In genomic region chr5:173907284-173907683, GRCh38 we compare ENCODE assay signal across 22 cellular contexts. TPM values are rescaled to one million over a fixed set of nuclear protein-coding genes. Genes with fewer than 3 reads are reported as not detected.
DNase-seq lines count a peak whose midpoint lies in the region; ATAC-seq, FAIRE-seq and TF ChIP-seq lines count a peak whose summit lies in the region.
"Had no signal": no experiment of that assay in that cellular context is flagged by ENCODE, and none has a peak within 500 bp of the region (broad histone marks: within the 10 kb centered on the region; RNA-seq: fewer than 3 reads in every experiment).

No MANE protein-coding gene starts in this region.

- H2AFZ ChIP-seq in SK-N-SH (ENCODE audit: low read depth), result no peak overlapping the region

- intact Hi-C loops in psoas muscle (cut with DNase I), result no loop called here
- intact Hi-C loops in activated CD4-positive, alpha-beta T cell treated with anti-CD3 and anti-CD28 coated beads for 36 hours (cut with DNase I, micrococcal nuclease), result no loop called here

- no peak for TF ChIP-seq POLR2A in A549 (IDR thresholded peaks at IDR 0.05; ENCODE audit: low read length)

- H3F3A ChIP-seq in SK-N-SH (replicated peaks; ENCODE audit: insufficient read depth), result no peaks in the 10 kb centered on the region

- no peaks in the 10 kb centered on the region for H3K27me3 ChIP-seq in HL-60 (ENCODE audit: insufficient read depth, poor library complexity, severe bottlenecking)
- no peaks in the 10 kb centered on the region for H3K27me3 ChIP-seq in psoas muscle (ENCODE audit: insufficient read depth in 3 of 3, low read length in 2 of 3)
- no peaks in the 10 kb centered on the region for H3K27me3 ChIP-seq in SK-N-SH (ENCODE audit: insufficient read depth)

- H3K4me1 Mint-ChIP-seq in activated CD4-positive, alpha-beta T cell treated with anti-CD3 and anti-CD28 coated beads for 36 hours, result peaks cover 12% of the 10 kb centered on the region

- H3K36me3 Mint-ChIP-seq in activated CD4-positive, alpha-beta T cell treated with anti-CD3 and anti-CD28 coated beads for 36 hours (ENCODE audit: low read depth), result peaks cover 4% of the 10 kb centered on the region

- H3K36me3 ChIP-seq in psoas muscle (ENCODE audit: insufficient read depth in 1 of 2, low read depth in 1 of 2) (peaks cover 5 to 17% of the 10 kb centered on the region in 2 donors), SK-N-SH (replicated peaks in 1 of 2; ENCODE audit: control insufficient read depth in 1 of 2, insufficient read depth in 2 of 2, low read length in 1 of 2) (peaks cover 10 to 19% of the 10 kb centered on the region in 2 experiments)

- CTCF ChIA-PET in A549 (lab: Yijun Ruan, JAX) (interaction anchor here (1.1 kb wide), 1 partner anchor 18 kb away, joined by 3 read pairs; no protein-coding TSS in a partner anchor), SK-N-SH (lab: Yijun Ruan, JAX) (interaction anchor here (0.6 to 1.3 kb wide), 5 partner anchors 8 to 66 kb away, joined by 3 to 4 read pairs (median 3); no protein-coding TSS in a partner anchor)
- CTCF ChIA-PET in activated CD4-positive, alpha-beta T cell treated with anti-CD3 and anti-CD28 coated beads for 36 hours (lab: Charles Lee), result interaction anchor here (0.7 to 1.1 kb wide), 2 partner anchors 11 to 13 kb away, joined by 3 to 8 read pairs; no protein-coding TSS in a partner anchor

- no peaks in the 10 kb centered on the region for H3K27me3 Mint-ChIP-seq in activated CD4-positive, alpha-beta T cell treated with anti-CD3 and anti-CD28 coated beads for 36 hours
- H3K27me3 Mint-ChIP-seq: activated naive CD4-positive, alpha-beta T cell treated with anti-CD3 and anti-CD28 coated beads, Interleukin-2, amount 10 ng/mL, durations not matched to agents 7 days and 5 days; CD4-positive, alpha-beta memory T cell; effector memory CD8-positive, alpha-beta T cell had no signal

- POLR2A ChIA-PET in A549 (lab: Yijun Ruan, JAX), result no interaction called here
- POLR2A ChIA-PET in SK-N-SH (lab: Yijun Ruan, JAX), result no interaction called here
- POLR2A ChIA-PET in activated CD4-positive, alpha-beta T cell treated with anti-CD3 and anti-CD28 coated beads for 36 hours (lab: Charles Lee), result no interaction called here

- no peak for TF ChIP-seq RAD21 in A549 (conservative IDR thresholded peaks at IDR 0.05 in 1 of 2, IDR thresholded peaks at IDR 0.05 in 1 of 2)
- no peak for TF ChIP-seq RAD21 in SK-N-SH (IDR thresholded peaks at IDR 0.05; ENCODE audit: low read length)

- H4K20me1 ChIP-seq in SK-N-SH (ENCODE audit: insufficient read depth), result 0 out of 2 replicates have a peak, but pooled peaks cover 7% of the 10 kb centered on the region

- no peak overlapping the region for H3K27ac ChIP-seq in A549
- H3K27ac ChIP-seq in HL-60 (replicated peaks), result peak overlapping the region; percentile 22; the same call in 1 of the 2 replicates
- peak overlapping the region; percentile 74 for H3K27ac ChIP-seq in caudate nucleus (ENCODE audit: low read depth, low read length)
- peak overlapping the region; percentile 94 for H3K27ac ChIP-seq in psoas muscle
- H3K27ac ChIP-seq in SK-N-SH (ENCODE audit: low read depth in 2 of 2, low read length in 1 of 2), result peak overlapping the region in 1 of 2 experiments; percentile 55; a peak in 2 of 4 replicates

- ATAC-seq in A549 (no peak), psoas muscle (no peak), HG03196 (IDR thresholded peaks at IDR 0.05; ENCODE audit: unreplicated experiment) (no peak)
- ATAC-seq in activated CD4-positive, alpha-beta T cell treated with anti-CD3 and anti-CD28 coated beads for 36 hours, result no peak
- ATAC-seq: activated T-cell treated with anti-CD3 and anti-CD28 coated beads, Interleukin-2, amount 50 U/mL, for 72 hours; effector memory CD8-positive, alpha-beta T cell; left colon; mucosa of descending colon had no signal

- H3K79me2 ChIP-seq in SK-N-SH (ENCODE audit: insufficient read depth), result peaks cover 70% of the 10 kb centered on the region

- H3K9ac ChIP-seq in SK-N-SH, result no peak overlapping the region

- no peak for TF ChIP-seq CTCF in A549 (IDR thresholded peaks at IDR 0.05)
- TF ChIP-seq CTCF in HL-60 (IDR thresholded peaks at IDR 0.05; ENCODE audit: insufficient read depth, low read length), result no peak
- TF ChIP-seq CTCF in psoas muscle (IDR thresholded peaks at IDR 0.05), result no peak
- no peak for TF ChIP-seq CTCF in SK-N-SH (IDR thresholded peaks at IDR 0.05)

- H3K4me1 ChIP-seq in A549, result peaks cover 52% of the 10 kb centered on the region
- H3K4me1 ChIP-seq in psoas muscle, result peaks cover 87% of the 10 kb centered on the region
- H3K4me1 ChIP-seq in SK-N-SH (ENCODE audit: control insufficient read depth in 1 of 2, insufficient read depth in 2 of 2, low read depth in 1 of 2, low read length in 1 of 2), result peaks cover 0 to 3% of the 10 kb centered on the region in 2 experiments; a peak in 2 of 4 replicates

- H3K9me2 ChIP-seq in SK-N-SH, result no peaks in the 10 kb centered on the region

- H3K9me3 ChIP-seq in A549, result no peaks in the 10 kb centered on the region
- H3K9me3 ChIP-seq in psoas muscle, result no peaks in the 10 kb centered on the region
- H3K9me3 ChIP-seq in SK-N-SH, result no peaks in the 10 kb centered on the region
- H3K9me3 ChIP-seq: mucosa of descending colon had no signal

- H3K4me3 ChIP-seq in A549, result no peak overlapping the region
- no peak overlapping the region for H3K4me3 ChIP-seq in HL-60 (replicated peaks; ENCODE audit: insufficient read depth, low read length)
- H3K4me3 ChIP-seq in psoas muscle, result peak overlapping the region; percentile 47
- no peak overlapping the region for H3K4me3 ChIP-seq in SK-N-SH (ENCODE audit: low read depth in 2 of 2, low read length in 1 of 2)
- H3K4me3 ChIP-seq: mucosa of descending colon had no signal

- H3K9me3 Mint-ChIP-seq in activated CD4-positive, alpha-beta T cell treated with anti-CD3 and anti-CD28 coated beads for 36 hours (ENCODE audit: low read depth), result no peaks in the 10 kb centered on the region
- H3K9me3 Mint-ChIP-seq: activated naive CD4-positive, alpha-beta T cell treated with anti-CD3 and anti-CD28 coated beads, Interleukin-2, amount 10 ng/mL, durations not matched to agents 7 days and 5 days; activated T-cell treated with anti-CD3 and anti-CD28 coated beads, Interleukin-2, amount 50 U/mL, for 72 hours; CD4-positive, alpha-beta memory T cell; effector memory CD8-positive, alpha-beta T cell; neural crest cell had no signal

- FAIRE-seq in A549 (lab: Jason Lieb, UNC), result no peak
- FAIRE-seq: RCC 7860 had no signal

- TF ChIP-seq EP300 in A549 (IDR thresholded peaks at IDR 0.05) (no peak), SK-N-SH (IDR thresholded peaks at IDR 0.05; ENCODE audit: borderline replicate concordance in 1 of 2, low read depth in 1 of 2, low read length in 1 of 2) (no peak)

- 63% methylated on average over 1 of the region's 1 CpG for WGBS in A549 (ENCODE audit: missing lambda C conversion rate)
- 48 to 77% (median 58%) methylated on average over 1 of the region's 1 CpG for WGBS in psoas muscle, 3 donors
- 95% methylated on average over 1 of the region's 1 CpG for WGBS in SK-N-SH (ENCODE audit: low lambda C conversion rate)

- DNase-seq in A549 (ENCODE audit: low read depth in 1 of 2, low spot score in 1 of 2) (no peak), HL-60 (ENCODE audit: low read depth in 1 of 2, low spot score in 1 of 2) (no peak), caudate nucleus (lab: John Stamatoyannopoulos, UW) (no peak), psoas muscle (no peak), SK-N-SH (no peak)
- no peak for DNase-seq in activated T-cell treated with anti-CD3 and anti-CD28 coated beads, Interleukin-2, amount 50 U/mL, for 1 hour
- no peak for DNase-seq in activated CD4-positive, alpha-beta T cell treated with anti-CD3 and anti-CD28 coated beads for 36 hours
- DNase-seq: activated naive CD4-positive, alpha-beta T cell treated with anti-CD3 and anti-CD28 coated beads, Interleukin-2, amount 10 ng/mL, durations not matched to agents 7 days and 5 days; activated T-cell treated with anti-CD3 and anti-CD28 coated beads, Interleukin-2, amount 50 U/mL, for 72 hours; aorta; CD4-positive, alpha-beta memory T cell; effector memory CD8-positive, alpha-beta T cell; GF-D8; KG1; left colon; mucosa of descending colon; NCI-H2029; NCI-H446; T1000 had no signal

- H3K27ac Mint-ChIP-seq in activated CD4-positive, alpha-beta T cell treated with anti-CD3 and anti-CD28 coated beads for 36 hours, result no peak overlapping the region
- H3K27ac Mint-ChIP-seq: activated naive CD4-positive, alpha-beta T cell treated with anti-CD3 and anti-CD28 coated beads, Interleukin-2, amount 10 ng/mL, durations not matched to agents 7 days and 5 days; activated T-cell treated with anti-CD3 and anti-CD28 coated beads, Interleukin-2, amount 50 U/mL, for 72 hours; effector memory CD8-positive, alpha-beta T cell had no signal

- H3K4me2 ChIP-seq in A549 (peak overlapping the region; percentile 24), SK-N-SH (no peak overlapping the region)

- H3K4me3 Mint-ChIP-seq in activated CD4-positive, alpha-beta T cell treated with anti-CD3 and anti-CD28 coated beads for 36 hours, result no peak overlapping the region
- H3K4me3 Mint-ChIP-seq: activated naive CD4-positive, alpha-beta T cell treated with anti-CD3 and anti-CD28 coated beads, Interleukin-2, amount 10 ng/mL, durations not matched to agents 7 days and 5 days; activated T-cell treated with anti-CD3 and anti-CD28 coated beads, Interleukin-2, amount 50 U/mL, for 72 hours; CD4-positive, alpha-beta memory T cell; effector memory CD8-positive, alpha-beta T cell; neural crest cell had no signal

TF ChIP-seq in A549, 52 proteins besides CTCF, POLR2A, EP300 and RAD21 (continues in another document):
- TF ChIP-seq MYC (IDR thresholded peaks at IDR 0.05; ENCODE audit: borderline replicate concordance, low read length) (no peak), CBX8 (IDR thresholded peaks at IDR 0.05) (no peak)

TF ChIP-seq in SK-N-SH, 30 proteins besides CTCF, POLR2A, EP300 and RAD21:
- no peak for TF ChIP-seq MEF2A (IDR thresholded peaks at IDR 0.05; ENCODE audit: borderline replicate concordance, low read depth)
- TF ChIP-seq FOSL2 (IDR thresholded peaks at IDR 0.05; ENCODE audit: borderline replicate concordance, low read depth), result no peak
TF ChIP-seq in SK-N-SH: peak in this region for 0.

RNA-seq across cellular contexts. Expression of gene CPEB4, which starts 19.1 kb away (rescaled TPM):
- 49.1 and 50.0 TPM in 2 replicates for polyA plus RNA-seq in A549 (2011; rRNA removed)
- 7.1 and 9.7 TPM in 2 replicates for polyA plus RNA-seq in A549 (2012; cell fraction: cytosol; rRNA removed)
- polyA plus RNA-seq in A549 (2012; cell fraction: nucleus; rRNA removed), result 5.3 and 6.8 TPM in 2 replicates
- polyA plus RNA-seq in A549 (2017; fragmentation: RNase III; extraction: RNeasy Plus Mini Kit Qiagen cat#74134 plus additional on column Dnase treatment), result 8.4 to 11.4 TPM (median 10.5 TPM) in 3 replicates
- 104 and 110 TPM in 2 replicates for polyA minus RNA-seq in A549 (2011; rRNA and poly(A)+ RNA removed)
- total RNA-seq in psoas muscle, result 100 to 1,000 TPM in 3 of 4 donors, 10 to 100 TPM in 1; 95.0 to 262 (median 225) TPM
- 10 to 100 TPM; 30.4 to 86.4 (median 33.1) TPM for polyA plus RNA-seq in psoas muscle
- polyA plus RNA-seq in SK-N-SH (2012; rRNA removed), result 6.8 and 9.4 TPM in 2 replicates
- polyA plus RNA-seq in SK-N-SH (2012; cell fraction: cytosol; rRNA removed), result 6.7 and 7.2 TPM in 2 replicates
- polyA plus RNA-seq in SK-N-SH (2012; cell fraction: nucleus; rRNA removed), result 6.8 and 11.4 TPM in 2 replicates
- total RNA-seq in activated CD4-positive, alpha-beta T cell treated with anti-CD3 and anti-CD28 coated beads for 36 hours, result 1 to 10 TPM; 5.6 to 8.3 TPM

Comparison
In these comparisons a context has a peak if more than half of its experiments do, and no peak if none do; other contexts are left out.
1. H3K27ac ChIP-seq: peak in HL-60 (single experiment), caudate nucleus (single experiment) and psoas muscle (single experiment); none in A549 (0 of 2).